Comparison of ENCODE assay signal across 6 cellular contexts in genomic region chr2:178934571-178934970, GRCh38.
"Had no signal": no experiment of that assay in that cellular context is flagged by ENCODE, and none has a peak within 500 bp of the region (broad histone marks: within the 10 kb centered on the region; RNA-seq: fewer than 3 reads in every experiment).

No MANE protein-coding gene starts in this region.

- H3K4me2 ChIP-seq: GM23338 had no signal

- H2AFZ ChIP-seq: GM23338 had no signal

- DNase-seq: H9, HCEC 1CT, HFFc6, IMR-90 had no signal

- ATAC-seq: GM23338, K562 had no signal

- H3K4me3 ChIP-seq: GM23338, K562 had no signal
